ENCODE assay signal across 8 cellular contexts in genomic region chr2:60867848-60868247, GRCh38. TPM values are rescaled to one million over a fixed set of nuclear protein-coding genes. Genes with fewer than 3 reads are reported as not detected.
DNase-seq lines count a peak whose midpoint lies in the region; ATAC-seq lines count a peak whose summit lies in the region.

No MANE protein-coding gene starts in this region.

- peaks cover 27% of the 10 kb centered on the region for H3K9me3 Mint-ChIP-seq in activated naive CD8-positive, alpha-beta T cell treated with anti-CD3 and anti-CD28 coated beads for 36 hours

- H3K27me3 ChIP-seq in H7 (ENCODE audit: control insufficient read depth, insufficient read depth, low read length) = no peaks in the 10 kb centered on the region

- no peaks in the 10 kb centered on the region for H3K27me3 Mint-ChIP-seq in activated naive CD8-positive, alpha-beta T cell treated with anti-CD3 and anti-CD28 coated beads for 36 hours

- H3K4me3 ChIP-seq in H7 (ENCODE audit: insufficient read depth, low read depth, low read length) = no peak overlapping the region

- H3K27ac Mint-ChIP-seq in activated naive CD8-positive, alpha-beta T cell treated with anti-CD3 and anti-CD28 coated beads for 36 hours = peak overlapping the region; percentile 89

- peaks cover 25% of the 10 kb centered on the region for H3K4me1 Mint-ChIP-seq in activated naive CD8-positive, alpha-beta T cell treated with anti-CD3 and anti-CD28 coated beads for 36 hours

- DNase-seq in NOMO-1 treated with DMSO at 0.1 percent for 48 hours (lab: John Stamatoyannopoulos, UW; ENCODE audit: unreplicated experiment) (peak; percentile 99), mucosa of gallbladder (ENCODE audit: low spot score) (peak; percentile 22), NCI-H2227 treated with DMSO at 0.1 percent for 48 hours (lab: John Stamatoyannopoulos, UW) (no peak), NCI-H1694 (lab: John Stamatoyannopoulos, UW) (no peak), H7 (no peak)
- DNase-seq in activated naive CD8-positive, alpha-beta T cell treated with anti-CD3 and anti-CD28 coated beads for 36 hours = peak; percentile 16

- H3K36me3 Mint-ChIP-seq in activated naive CD8-positive, alpha-beta T cell treated with anti-CD3 and anti-CD28 coated beads for 36 hours = peaks cover 24% of the 10 kb centered on the region

- peak overlapping the region; percentile 34 for H3K4me3 Mint-ChIP-seq in activated naive CD8-positive, alpha-beta T cell treated with anti-CD3 and anti-CD28 coated beads for 36 hours

- no peaks in the 10 kb centered on the region for H3K36me3 ChIP-seq in H7 (replicated peaks; ENCODE audit: control insufficient read depth, insufficient read depth, low read length)

- ATAC-seq in GM18867 (IDR thresholded peaks at IDR 0.05; ENCODE audit: unreplicated experiment) (peak; percentile 41), HG03460 (IDR thresholded peaks at IDR 0.05; ENCODE audit: unreplicated experiment) (no peak)

RNA-seq across cellular contexts. Expression of gene REL, which starts 13.5 kb away (rescaled TPM):
- total RNA-seq in activated naive CD8-positive, alpha-beta T cell treated with anti-CD3 and anti-CD28 coated beads for 36 hours = 10 to 100 TPM; 61.5 to 62.4 TPM
- total RNA-seq in mucosa of gallbladder = 14.0 TPM
- 3.5 and 4.5 TPM in 2 replicates for total RNA-seq in H7 (2014; rRNA removed; shearing (Covaris generic))

Comparison
In these comparisons a context has a peak if more than half of its experiments do, and no peak if none do; other contexts are left out.
1. DNase-seq: peak in NOMO-1 treated with DMSO at 0.1 percent for 48 hours (single experiment), activated naive CD8-positive, alpha-beta T cell treated with anti-CD3 and anti-CD28 coated beads for 36 hours (single experiment) and mucosa of gallbladder (single experiment); none in NCI-H2227 treated with DMSO at 0.1 percent for 48 hours (single experiment), NCI-H1694 (single experiment) and H7 (single experiment).